In genomic region chr2:59322005-59322404, GRCh38 we compare ENCODE assay signal across 15 cellular contexts.
DNase-seq lines count a peak whose midpoint lies in the region; ATAC-seq and TF ChIP-seq lines count a peak whose summit lies in the region.
"Had no signal": no experiment of that assay in that cellular context is flagged by ENCODE, and none has a peak within 500 bp of the region (broad histone marks: within the 10 kb centered on the region; RNA-seq: fewer than 3 reads in every experiment).

No MANE protein-coding gene starts in this region.

- H3F3A ChIP-seq in GM23338 (replicated peaks; ENCODE audit: low read depth), result no peaks in the 10 kb centered on the region

- no peaks in the 10 kb centered on the region for H3K9me2 ChIP-seq in GM23338 (ENCODE audit: insufficient read depth)

- 0 out of 2 replicates have a peak, but pooled peaks cover 3% of the 10 kb centered on the region for H3K36me3 ChIP-seq in GM23338 (ENCODE audit: insufficient read depth)
- H3K36me3 ChIP-seq: BE2C had no signal

- H3K9me3 Mint-ChIP-seq in GM23338, result peaks cover 15% of the 10 kb centered on the region
- peaks cover 8% of the 10 kb centered on the region for H3K9me3 Mint-ChIP-seq in MCF 10A (ENCODE audit: unreplicated experiment)

- H3K4me3 Mint-ChIP-seq in GM23338 (no peak overlapping the region), MCF 10A (ENCODE audit: unreplicated experiment) (no peak overlapping the region)
- H3K4me3 Mint-ChIP-seq: CD4-positive, alpha-beta memory T cell had no signal

- H3K27me3 ChIP-seq in GM23338 (ENCODE audit: insufficient read depth) (no peaks in the 10 kb centered on the region), foreskin keratinocyte (no peaks in the 10 kb centered on the region)
- H3K27me3 ChIP-seq: BE2C had no signal

- intact Hi-C loops in MCF 10A (cut with micrococcal nuclease), result no loop called here

- H3K36me3 Mint-ChIP-seq in GM23338 (ENCODE audit: low read depth) (peaks cover 9% of the 10 kb centered on the region; the same call in 2 of the 3 replicates), MCF 10A (ENCODE audit: insufficient read depth, unreplicated experiment) (no peaks in the 10 kb centered on the region)
- H3K36me3 Mint-ChIP-seq: CD4-positive, alpha-beta memory T cell had no signal

- no peak overlapping the region for H3K4me3 ChIP-seq in GM23338
- H3K4me3 ChIP-seq: K562 had no signal

- no peak overlapping the region for H3K4me2 ChIP-seq in GM23338

- H3K4me1 Mint-ChIP-seq in GM23338 (no peaks in the 10 kb centered on the region), MCF 10A (ENCODE audit: insufficient read depth, unreplicated experiment) (no peaks in the 10 kb centered on the region)
- H3K4me1 Mint-ChIP-seq: CD4-positive, alpha-beta memory T cell had no signal

- H3K79me2 ChIP-seq in GM23338 (replicated peaks; ENCODE audit: insufficient read depth), result no peaks in the 10 kb centered on the region

- ATAC-seq in GM23338 (peak; percentile 41), foreskin keratinocyte (peak; percentile 27), GM19395 (IDR thresholded peaks at IDR 0.05; ENCODE audit: unreplicated experiment) (no peak)
- ATAC-seq: HCT116, K562 had no signal

- in situ Hi-C loops in SK-MEL-5 (cut with HindIII; ENCODE audit: low pct_unique_long_range_greater_than_20kb, low sequenced_read_pairs), result no loop called here

- no peaks in the 10 kb centered on the region for H3K4me1 ChIP-seq in GM23338 (ENCODE audit: insufficient read depth)
- H3K4me1 ChIP-seq in foreskin keratinocyte, result no peaks in the 10 kb centered on the region
- H3K4me1 ChIP-seq: BE2C had no signal

- DNase-seq in GM23338 (ENCODE audit: low spot score), result no peak
- peak; percentile 25 for DNase-seq in SK-MEL-5 (ENCODE audit: low read depth, low spot score)
- peak in 1 of 2 donors; percentile 34 for DNase-seq in foreskin keratinocyte
- no peak for DNase-seq in cerebellar cortex (ENCODE audit: low spot score)
- DNase-seq in MCF 10A (ENCODE audit: unreplicated experiment), result no peak
- no peak for DNase-seq in DMS153 treated with DMSO at 0.1 percent for 48 hours (lab: John Stamatoyannopoulos, UW; ENCODE audit: unreplicated experiment)
- DNase-seq: BE2C; CD4-positive, alpha-beta memory T cell; DND-41; GF-D8; GOT3 had no signal

- CTCF ChIA-PET in MCF 10A (lab: Yijun Ruan, JAX), result interaction anchor here (0.5 to 2.0 kb wide), 3 partner anchors 20 to 1020 kb away, joined by 3 to 6 read pairs (median 3); no protein-coding TSS in a partner anchor

- no peaks in the 10 kb centered on the region for H4K20me1 ChIP-seq in GM23338 (replicated peaks; ENCODE audit: insufficient read depth)

- no peak overlapping the region for H2AFZ ChIP-seq in GM23338

- no TSS peak for BruUV-seq in MCF 10A (replicated peaks; lab: Mats Ljungman, UMichigan)

- no peak for TF ChIP-seq CTCF in GM23338 (conservative IDR thresholded peaks at IDR 0.05; ENCODE audit: low read depth in 2 of 2)
- TF ChIP-seq CTCF in foreskin keratinocyte (conservative IDR thresholded peaks at IDR 0.05), result no peak
- no peak for TF ChIP-seq CTCF in MCF 10A (IDR thresholded peaks at IDR 0.05; ENCODE audit: unreplicated experiment)

- H3K27me3 Mint-ChIP-seq in GM23338 (ENCODE audit: insufficient read depth, low read depth, poor library complexity), result peaks cover 3% of the 10 kb centered on the region
- no peaks in the 10 kb centered on the region for H3K27me3 Mint-ChIP-seq in MCF 10A (ENCODE audit: insufficient read depth, unreplicated experiment)
- H3K27me3 Mint-ChIP-seq: CD4-positive, alpha-beta memory T cell had no signal

- H3K27ac Mint-ChIP-seq in GM23338 (0 out of 2 replicates have a peak overlapping the region, but pooled peaks have one; percentile 8), MCF 10A (ENCODE audit: low read depth, unreplicated experiment) (no peak overlapping the region)
- H3K27ac Mint-ChIP-seq: CD4-positive, alpha-beta memory T cell had no signal

- H3K27ac ChIP-seq in GM23338 (ENCODE audit: low read depth) (no peak overlapping the region), foreskin keratinocyte (no peak overlapping the region)
- H3K27ac ChIP-seq: C4-2B had no signal

- POLR2A ChIA-PET in MCF 10A (lab: Yijun Ruan, JAX), result interaction anchor here (0.6 kb wide), 1 partner anchor 929 kb away, joined by 4 read pairs; no protein-coding TSS in a partner anchor

TF ChIP-seq in GM23338, 12 proteins besides CTCF, POLR2A, EP300 and RAD21 (continues in another document):
- TF ChIP-seq ZNF331 (CRISPR knock-in tag; IDR thresholded peaks at IDR 0.05; ENCODE audit: low read depth) (no peak), POLR2AphosphoS5 (IDR thresholded peaks at IDR 0.05; ENCODE audit: low read depth) (no peak), REST (IDR thresholded peaks at IDR 0.05; ENCODE audit: unreplicated experiment) (no peak), JUNB (IDR thresholded peaks at IDR 0.05; ENCODE audit: unreplicated experiment) (no peak), EZH2 (IDR thresholded peaks at IDR 0.05; ENCODE audit: low read depth, unreplicated experiment) (no peak), ZNF114 (CRISPR knock-in tag; IDR thresholded peaks at IDR 0.05) (no peak), NANOG (IDR thresholded peaks at IDR 0.05; ENCODE audit: borderline replicate concordance) (no peak), ETS1 (IDR thresholded peaks at IDR 0.05) (no peak), CREB1 (CRISPR knock-in tag; IDR thresholded peaks at IDR 0.05; ENCODE audit: low read depth) (no peak), STAT1 (IDR thresholded peaks at IDR 0.05; ENCODE audit: unreplicated experiment) (no peak)
